19 cellular contexts compared by ENCODE assay signal in the genomic region with DNA sequence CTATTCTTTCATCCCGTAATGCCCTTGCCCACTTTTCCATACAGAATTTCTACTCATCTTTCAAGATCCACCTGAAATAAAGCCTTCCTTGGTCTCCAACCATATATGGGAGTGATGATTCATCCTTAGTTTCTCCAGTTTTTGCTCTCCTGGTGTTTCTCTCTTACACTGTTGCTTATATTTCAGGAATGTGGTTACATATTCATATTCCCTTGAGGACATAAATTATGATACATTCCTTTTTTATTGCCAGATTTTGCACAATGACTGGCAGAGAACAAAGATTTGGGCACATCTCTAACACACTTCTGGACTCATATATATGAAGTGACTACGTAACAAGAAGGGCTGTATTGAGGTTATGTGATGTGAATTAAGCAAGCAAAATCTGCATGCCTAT.
A peak's percentile ranks its signal among the peaks of the same experiment; 100 is the strongest.
DNase-seq lines count a peak whose midpoint lies in the region; ATAC-seq and TF ChIP-seq lines count a peak whose summit lies in the region.
"Had no signal": no experiment of that assay in that cellular context is flagged by ENCODE, and none has a peak within 500 bp of the region (broad histone marks: within the 10 kb centered on the region; RNA-seq: fewer than 3 reads in every experiment).

No MANE protein-coding gene starts in this region.

- H3K4me3 Mint-ChIP-seq in stimulated activated naive CD8-positive, alpha-beta T cell treated with anti-CD3 and anti-CD28 coated beads, Interleukin-15, amount 100 ng/mL, for 72 hours, result no peak overlapping the region
- H3K4me3 Mint-ChIP-seq: activated CD4-positive, alpha-beta memory T cell treated with anti-CD3 and anti-CD28 coated beads for 36 hours; activated naive CD4-positive, alpha-beta T cell treated with anti-CD3 and anti-CD28 coated beads for 36 hours; neural progenitor cell; stimulated activated memory B cell treated with anti-CD40 and anti-IgM and Interleukin-4, amounts not matched to agents 10 μg/mL and 1 μg/mL and 100 μg/mL, for 72 hours; T-cell had no signal

- ATAC-seq in stimulated activated naive CD8-positive, alpha-beta T cell treated with anti-CD3 and anti-CD28 coated beads, Interleukin-15, amount 100 ng/mL, for 72 hours, result no peak
- ATAC-seq in HG03565 (IDR thresholded peaks at IDR 0.05; ENCODE audit: unreplicated experiment), result no peak
- no peak for ATAC-seq in HG02763 (IDR thresholded peaks at IDR 0.05; ENCODE audit: unreplicated experiment)
- ATAC-seq: stimulated activated memory B cell treated with anti-CD40 and anti-IgM and Interleukin-4, amounts not matched to agents 10 μg/mL and 1 μg/mL and 100 μg/mL, for 72 hours; T-cell had no signal

- H3K27me3 Mint-ChIP-seq in stimulated activated naive CD8-positive, alpha-beta T cell treated with anti-CD3 and anti-CD28 coated beads, Interleukin-15, amount 100 ng/mL, for 72 hours, result no peaks in the 10 kb centered on the region
- H3K27me3 Mint-ChIP-seq: activated CD4-positive, alpha-beta memory T cell treated with anti-CD3 and anti-CD28 coated beads for 36 hours; stimulated activated memory B cell treated with anti-CD40 and anti-IgM and Interleukin-4, amounts not matched to agents 10 μg/mL and 1 μg/mL and 100 μg/mL, for 72 hours; T-cell had no signal

- no peak for TF ChIP-seq RAD21 in Ishikawa (IDR thresholded peaks at IDR 0.05; ENCODE audit: low read depth)

- H3K4me3 ChIP-seq in astrocyte of the spinal cord (ENCODE audit: low read depth, low read length), result no peak overlapping the region
- H3K4me3 ChIP-seq in fibroblast of the aortic adventitia (ENCODE audit: low read depth, low read length), result no peak overlapping the region
- H3K4me3 ChIP-seq: left ventricle myocardium inferior, neural progenitor cell, tibial artery had no signal

- no peak for TF ChIP-seq CTCF in astrocyte of the spinal cord (IDR thresholded peaks at IDR 0.05; ENCODE audit: low read depth, low read length)
- no peak for TF ChIP-seq CTCF in fibroblast of the aortic adventitia (IDR thresholded peaks at IDR 0.05; ENCODE audit: insufficient read depth, low read length)

- no peaks in the 10 kb centered on the region for H3K4me1 Mint-ChIP-seq in stimulated activated naive CD8-positive, alpha-beta T cell treated with anti-CD3 and anti-CD28 coated beads, Interleukin-15, amount 100 ng/mL, for 72 hours
- H3K4me1 Mint-ChIP-seq: stimulated activated memory B cell treated with anti-CD40 and anti-IgM and Interleukin-4, amounts not matched to agents 10 μg/mL and 1 μg/mL and 100 μg/mL, for 72 hours; T-cell had no signal

- in situ Hi-C loops in astrocyte of the spinal cord (cut with HindIII; ENCODE audit: low sequenced_read_pairs), result no loop called here

- H3K27ac Mint-ChIP-seq in stimulated activated naive CD8-positive, alpha-beta T cell treated with anti-CD3 and anti-CD28 coated beads, Interleukin-15, amount 100 ng/mL, for 72 hours, result no peak overlapping the region
- H3K27ac Mint-ChIP-seq: activated CD4-positive, alpha-beta memory T cell treated with anti-CD3 and anti-CD28 coated beads for 36 hours; activated naive CD4-positive, alpha-beta T cell treated with anti-CD3 and anti-CD28 coated beads for 36 hours; neural progenitor cell; stimulated activated memory B cell treated with anti-CD40 and anti-IgM and Interleukin-4, amounts not matched to agents 10 μg/mL and 1 μg/mL and 100 μg/mL, for 72 hours; T-cell had no signal

- TF ChIP-seq EP300 in Ishikawa (IDR thresholded peaks at IDR 0.05; ENCODE audit: borderline replicate concordance), result no peak

- peaks cover 0 to 9% of the 10 kb centered on the region in 2 donors for H3K9me3 Mint-ChIP-seq in stimulated activated naive CD8-positive, alpha-beta T cell treated with anti-CD3 and anti-CD28 coated beads, Interleukin-15, amount 100 ng/mL, for 72 hours
- H3K9me3 Mint-ChIP-seq: neural progenitor cell; stimulated activated memory B cell treated with anti-CD40 and anti-IgM and Interleukin-4, amounts not matched to agents 10 μg/mL and 1 μg/mL and 100 μg/mL, for 72 hours had no signal

- DNase-seq in astrocyte of the spinal cord (ENCODE audit: low read depth, low spot score) (peak; percentile 61), fibroblast of the aortic adventitia (ENCODE audit: low read depth) (peak; percentile 75), ureter (ENCODE audit: low spot score) (no peak)
- DNase-seq in stimulated activated naive CD8-positive, alpha-beta T cell treated with anti-CD3 and anti-CD28 coated beads, Interleukin-15, amount 100 ng/mL, for 72 hours, result no peak
- DNase-seq: activated CD4-positive, alpha-beta memory T cell treated with anti-CD3 and anti-CD28 coated beads for 36 hours; activated naive CD4-positive, alpha-beta T cell treated with anti-CD3 and anti-CD28 coated beads for 36 hours; activated T-cell treated with anti-CD3 and anti-CD28 coated beads, Interleukin-2, amount 50 U/mL, for 1 hour; Caco-2; cortex of kidney; left ventricle myocardium inferior; NCI-H1092; NCI-H2029 treated with DMSO at 0.1 percent for 48 hours; T-cell; tibial artery had no signal

TF ChIP-seq in Ishikawa, 13 proteins besides CTCF, POLR2A, EP300 and RAD21:
- no peak for TF ChIP-seq CREB1 (IDR thresholded peaks at IDR 0.05; ENCODE audit: low read depth)
- peak; percentile 29; the same call in 1 of the 2 replicates for TF ChIP-seq TEAD4 (IDR thresholded peaks at IDR 0.05)
TF ChIP-seq in Ishikawa: peak in this region for 1.

Comparison
In these comparisons a context has a peak if more than half of its experiments do, and no peak if none do; other contexts are left out.
1. DNase-seq: peak in astrocyte of the spinal cord (single experiment) and fibroblast of the aortic adventitia (single experiment); none in stimulated activated naive CD8-positive, alpha-beta T cell treated with anti-CD3 and anti-CD28 coated beads, Interleukin-15, amount 100 ng/mL, for 72 hours (0 of 2) and ureter (single experiment).